In the genomic region with DNA sequence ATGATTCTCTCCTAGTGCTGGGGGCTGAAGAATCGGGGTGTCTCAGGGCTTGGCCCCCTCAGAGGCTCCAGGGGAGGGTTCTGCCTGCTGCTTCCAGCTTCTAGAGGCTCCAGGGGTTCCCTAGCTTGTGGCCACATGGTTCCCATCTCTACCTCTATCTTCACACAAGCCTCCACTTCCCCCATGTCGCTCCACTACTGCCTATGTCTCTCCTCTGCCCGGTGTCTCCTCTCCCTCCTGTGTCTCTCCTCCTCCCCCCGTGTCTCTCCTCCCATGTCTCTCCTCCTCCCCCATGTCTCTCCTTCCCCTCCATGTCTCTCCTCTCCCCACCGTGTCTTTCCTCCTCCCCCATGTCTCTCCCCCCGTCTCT, we compare ENCODE assay signal across 21 cellular contexts. TPM values are rescaled to one million over a fixed set of nuclear protein-coding genes. Genes with fewer than 3 reads are reported as not detected.
A peak's percentile ranks its signal among the peaks of the same experiment; 100 is the strongest.
DNase-seq lines count a peak whose midpoint lies in the region; ATAC-seq and TF ChIP-seq lines count a peak whose summit lies in the region.
"Had no signal": no experiment of that assay in that cellular context is flagged by ENCODE, and none has a peak within 500 bp of the region (broad histone marks: within the 10 kb centered on the region; RNA-seq: fewer than 3 reads in every experiment).

No MANE protein-coding gene starts in this region.

- 13 to 38% methylated on average over 2 to 6 of the region's 6 CpGs for WGBS in GM23248 (ENCODE audit: low coverage in 1 of 2, low lambda C conversion rate in 2 of 2, missing lambda C conversion rate in 2 of 2), 2 experiments
- WGBS in right lobe of liver (ENCODE audit: insufficient coverage, low coverage, low lambda C conversion rate, missing lambda C conversion rate): 48% methylated on average over 4 of the region's 6 CpGs

- no peak for TF ChIP-seq CTCF in right lobe of liver (IDR thresholded peaks at IDR 0.05)

- peak overlapping the region; percentile 48 for H3K4me2 ChIP-seq in GM23248 (ENCODE audit: unreplicated experiment)
- H3K4me2 ChIP-seq: KMS-11 had no signal

- peaks cover 4% of the 10 kb centered on the region; the same call in 1 of the 2 replicates for H3K4me1 ChIP-seq in GM23248 (ENCODE audit: insufficient read depth)
- peaks cover 13% of the 10 kb centered on the region for H3K4me1 ChIP-seq in SJCRH30
- H3K4me1 ChIP-seq in right lobe of liver: peaks cover 0 to 73% (median 40%) of the 10 kb centered on the region in 4 donors
- peaks cover 3% of the 10 kb centered on the region for H3K4me1 ChIP-seq in effector memory CD4-positive, alpha-beta T cell (ENCODE audit: control insufficient read depth, insufficient read depth, low read length, poor library complexity, severe bottlenecking)

- H3K9ac ChIP-seq in GM23248: no peak overlapping the region
- H3K9ac ChIP-seq: KMS-11 had no signal

- H3K36me3 ChIP-seq in GM23248 (ENCODE audit: low read depth) (no peaks in the 10 kb centered on the region), SJCRH30 (no peaks in the 10 kb centered on the region), right lobe of liver (no peaks in the 10 kb centered on the region)
- no peaks in the 10 kb centered on the region for H3K36me3 ChIP-seq in effector memory CD4-positive, alpha-beta T cell (ENCODE audit: control insufficient read depth, insufficient read depth, low read length)
- H3K36me3 ChIP-seq: Peyer's patch had no signal

- H3K9me2 ChIP-seq in GM23248 (ENCODE audit: insufficient read depth): no peaks in the 10 kb centered on the region

- ATAC-seq in right lobe of liver: peak in 1 of 4 donors; percentile 19
- ATAC-seq in HG03378 (IDR thresholded peaks at IDR 0.05; ENCODE audit: unreplicated experiment): no peak

- no peaks in the 10 kb centered on the region for H3K79me2 ChIP-seq in GM23248 (ENCODE audit: insufficient read depth)

- in situ Hi-C loops in GM23248 (cut with MboI): no loop called here

- peaks cover 9% of the 10 kb centered on the region; the same call in 1 of the 2 replicates for H3F3A ChIP-seq in GM23248 (ENCODE audit: insufficient read depth)

- H3K4me3 ChIP-seq in GM23248 (no peak overlapping the region), SJCRH30 (peak overlapping the region; percentile 30), right lobe of liver (peak overlapping the region in 2 of 3 donors; percentile 31 to 51)
- no peak overlapping the region for H3K4me3 ChIP-seq in effector memory CD4-positive, alpha-beta T cell (ENCODE audit: insufficient read depth, low read depth, low read length, poor library complexity, severe bottlenecking)
- H3K4me3 ChIP-seq: Peyer's patch had no signal

- intact Hi-C loops in right lobe of liver (cut with DNase I): loop anchor here (5.0 to 10.0 kb wide), 4 partner anchors 41 to 158 kb away; partner anchors contain the start of gene RXRA (in 1 of the 2)

- no peak overlapping the region for H3K27ac ChIP-seq in GM23248
- H3K27ac ChIP-seq in SJCRH30: no peak overlapping the region
- peak overlapping the region; percentile 83 to 95 (median 87) for H3K27ac ChIP-seq in right lobe of liver
- H3K27ac ChIP-seq in effector memory CD4-positive, alpha-beta T cell (ENCODE audit: insufficient read depth, low read length, poor library complexity, severe bottlenecking): no peak overlapping the region
- H3K27ac ChIP-seq: HL-60, KMS-11, Peyer's patch had no signal

- no peak for DNase-seq in GM23248
- no peak for DNase-seq in SJCRH30
- peak in 1 of 3 donors; percentile 41 for DNase-seq in right lobe of liver
- DNase-seq in inferior parietal cortex (ENCODE audit: extremely low spot score): no peak
- DNase-seq in NCI-H526 (lab: John Stamatoyannopoulos, UW): no peak
- DNase-seq in effector memory CD4-positive, alpha-beta T cell: no peak
- DNase-seq: AML-193, EL, GF-D8, NCI-H1417, NCI-H1694 treated with DMSO at 0.1 percent for 48 hours, NCI-H748 treated with DMSO at 0.1 percent for 48 hours, Peyer's patch had no signal

- no peak overlapping the region for H2AFZ ChIP-seq in GM23248

- H3K27me3 ChIP-seq in GM23248 (replicated peaks; ENCODE audit: insufficient read depth) (peaks cover 22% of the 10 kb centered on the region), SJCRH30 (peaks cover 48% of the 10 kb centered on the region), right lobe of liver (no peaks in the 10 kb centered on the region)
- H3K27me3 ChIP-seq in effector memory CD4-positive, alpha-beta T cell (replicated peaks; ENCODE audit: control insufficient read depth, insufficient read depth, low read length, poor library complexity, severe bottlenecking): no peaks in the 10 kb centered on the region

- no peak for TF ChIP-seq POLR2A in right lobe of liver (IDR thresholded peaks at IDR 0.05)

- H3K9me3 ChIP-seq in GM23248 (ENCODE audit: low read depth): no peaks in the 10 kb centered on the region
- H3K9me3 ChIP-seq in SJCRH30 (replicated peaks): no peaks in the 10 kb centered on the region
- H3K9me3 ChIP-seq in right lobe of liver: no peaks in the 10 kb centered on the region
- no peaks in the 10 kb centered on the region for H3K9me3 ChIP-seq in effector memory CD4-positive, alpha-beta T cell (ENCODE audit: control insufficient read depth, low read length)
- H3K9me3 ChIP-seq: Peyer's patch had no signal

- H4K20me1 ChIP-seq in GM23248 (ENCODE audit: insufficient read depth): no peaks in the 10 kb centered on the region

RNA-seq across cellular contexts. Expression of gene RNU6ATAC, which starts 12.2 kb away (rescaled TPM):
- total RNA-seq in GM23248 (2014; rRNA removed; shearing (Covaris generic)): not detected in 2 replicates
- polyA plus RNA-seq in GM23248 (2016; fragmentation: Nextera tagmentation; extraction: Ambion mirVana): not detected in 2 replicates
- total RNA-seq in SJCRH30 (2014; rRNA removed; shearing (Covaris generic)): not detected in 2 replicates
- 10 to 100 TPM in 4 of 6 experiments, not detected in 2; 17.4 to 91.1 (median 42.6) TPM for total RNA-seq in right lobe of liver
- total RNA-seq: H4, HT-29, NCI-H460, Peyer's patch had no signal
- polyA plus RNA-seq: AG04450, CD14-positive monocyte had no signal

RNA-seq across cellular contexts. Expression of gene WDR5, which starts 40.7 kb away (rescaled TPM):
- 25.9 and 29.2 TPM in 2 replicates for total RNA-seq in GM23248 (2014; rRNA removed; shearing (Covaris generic))
- 21.0 and 21.8 TPM in 2 replicates for polyA plus RNA-seq in GM23248 (2016; fragmentation: Nextera tagmentation; extraction: Ambion mirVana)
- total RNA-seq in SJCRH30 (2014; rRNA removed; shearing (Covaris generic)): 76.4 and 84.9 TPM in 2 replicates
- total RNA-seq in right lobe of liver: 10 to 100 TPM; 16.6 to 24.0 (median 19.9) TPM

Comparison
In these comparisons a context has a peak if more than half of its experiments do, and no peak if none do; other contexts are left out.
1. H3K27ac ChIP-seq: peak in right lobe of liver (3 of 3); none in GM23248 (single experiment), SJCRH30 (single experiment) and effector memory CD4-positive, alpha-beta T cell (single experiment).
2. H3K4me3 ChIP-seq: peak in SJCRH30 (single experiment) and right lobe of liver (2 of 3); none in GM23248 (single experiment) and effector memory CD4-positive, alpha-beta T cell (single experiment).